ENCODE assay signal across 8 cellular contexts in the genomic region with DNA sequence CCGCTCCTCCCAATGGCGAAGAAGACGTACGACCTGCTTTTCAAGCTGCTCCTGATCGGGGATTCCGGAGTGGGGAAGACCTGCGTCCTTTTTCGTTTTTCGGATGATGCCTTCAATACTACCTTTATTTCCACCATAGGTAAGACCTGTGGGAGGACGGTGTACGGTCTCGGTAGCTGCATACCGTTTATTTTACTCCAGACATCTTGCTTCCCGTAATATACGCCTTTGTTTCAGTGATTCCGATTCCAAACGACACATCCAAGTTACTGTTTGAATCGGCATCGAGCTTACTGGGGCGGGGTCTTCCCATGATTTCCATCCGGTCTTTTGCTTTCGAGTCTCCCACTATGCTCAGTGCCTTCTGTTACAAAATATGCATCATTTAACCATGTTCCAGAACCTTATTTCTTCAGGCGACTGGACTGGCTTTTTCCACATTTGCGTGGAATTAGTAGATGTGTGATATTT. TPM values are rescaled to one million over a fixed set of nuclear protein-coding genes. Genes with fewer than 3 reads are reported as not detected.
A peak's percentile ranks its signal among the peaks of the same experiment; 100 is the strongest.
DNase-seq lines count a peak whose midpoint lies in the region; ATAC-seq lines count a peak whose summit lies in the region.

No MANE protein-coding gene starts in this region.

- H3K9me3 ChIP-seq in iPS-18a (ENCODE audit: control insufficient read depth, low read depth, low read length), result no peaks in the 10 kb centered on the region

- H3K9ac ChIP-seq in iPS-18a (ENCODE audit: low read length), result peak overlapping the region; percentile 94

- H3K27ac Mint-ChIP-seq in activated T-helper 17 cell treated with anti-CD3 and anti-CD28 coated beads, Interleukin-2, amount 50 U/mL, for 72 hours, result peak overlapping the region; percentile 85
- peak overlapping the region; percentile 97 for H3K27ac Mint-ChIP-seq in stimulated activated naive B cell treated with anti-CD40 and anti-IgM and Interleukin-4, amounts not matched to agents 10 μg/mL and 1 μg/mL and 100 μg/mL, for 72 hours

- H3K27me3 Mint-ChIP-seq in activated T-helper 17 cell treated with anti-CD3 and anti-CD28 coated beads, Interleukin-2, amount 50 U/mL, for 72 hours, result no peaks in the 10 kb centered on the region
- H3K27me3 Mint-ChIP-seq in stimulated activated naive B cell treated with anti-CD40 and anti-IgM and Interleukin-4, amounts not matched to agents 10 μg/mL and 1 μg/mL and 100 μg/mL, for 72 hours, result no peaks in the 10 kb centered on the region

- H3K4me1 Mint-ChIP-seq in activated T-helper 17 cell treated with anti-CD3 and anti-CD28 coated beads, Interleukin-2, amount 50 U/mL, for 72 hours, result peaks cover 11% of the 10 kb centered on the region
- H3K4me1 Mint-ChIP-seq in stimulated activated naive B cell treated with anti-CD40 and anti-IgM and Interleukin-4, amounts not matched to agents 10 μg/mL and 1 μg/mL and 100 μg/mL, for 72 hours, result peaks cover 16 to 44% of the 10 kb centered on the region in 2 donors

- H3K27me3 ChIP-seq in iPS-18a (ENCODE audit: control insufficient read depth, insufficient read depth, low read length), result no peaks in the 10 kb centered on the region

- ATAC-seq in HG03175 (IDR thresholded peaks at IDR 0.05; ENCODE audit: unreplicated experiment) (peak; percentile 0), GM18907 (IDR thresholded peaks at IDR 0.05; ENCODE audit: unreplicated experiment) (no peak)
- ATAC-seq in activated T-helper 17 cell treated with anti-CD3 and anti-CD28 coated beads, Interleukin-2, amount 50 U/mL, for 72 hours (replicated peaks), result no peak
- ATAC-seq in stimulated activated naive B cell treated with anti-CD40 and anti-IgM and Interleukin-4, amounts not matched to agents 10 μg/mL and 1 μg/mL and 100 μg/mL, for 72 hours (replicated peaks), result peak; percentile 0 to 3

- peaks cover 3% of the 10 kb centered on the region for H3K36me3 ChIP-seq in iPS-18a (ENCODE audit: control insufficient read depth, low read depth, low read length)

- DNase-seq in Ammon's horn (ENCODE audit: low spot score), result peak; percentile 16
- DNase-seq in stimulated activated naive B cell treated with anti-CD40 and anti-IgM and Interleukin-4, amounts not matched to agents 10 μg/mL and 1 μg/mL and 100 μg/mL, for 72 hours, result no peak
- DNase-seq in H4 (ENCODE audit: low spot score), result no peak
- no peak for DNase-seq in ureter (ENCODE audit: low spot score)

- peaks cover 10% of the 10 kb centered on the region for H3K4me1 ChIP-seq in iPS-18a (ENCODE audit: control insufficient read depth, low read depth, low read length)

- H3K27ac ChIP-seq in iPS-18a (ENCODE audit: low read length), result peak overlapping the region; percentile 91

- H3K36me3 Mint-ChIP-seq in activated T-helper 17 cell treated with anti-CD3 and anti-CD28 coated beads, Interleukin-2, amount 50 U/mL, for 72 hours (ENCODE audit: low read depth), result peaks cover 51% of the 10 kb centered on the region
- H3K36me3 Mint-ChIP-seq in stimulated activated naive B cell treated with anti-CD40 and anti-IgM and Interleukin-4, amounts not matched to agents 10 μg/mL and 1 μg/mL and 100 μg/mL, for 72 hours, result peaks cover 12 to 23% of the 10 kb centered on the region in 2 donors

- H3K4me3 ChIP-seq in iPS-18a (ENCODE audit: low read length), result peak overlapping the region; percentile 99

- no peaks in the 10 kb centered on the region for H3K9me3 Mint-ChIP-seq in activated T-helper 17 cell treated with anti-CD3 and anti-CD28 coated beads, Interleukin-2, amount 50 U/mL, for 72 hours
- H3K9me3 Mint-ChIP-seq in stimulated activated naive B cell treated with anti-CD40 and anti-IgM and Interleukin-4, amounts not matched to agents 10 μg/mL and 1 μg/mL and 100 μg/mL, for 72 hours, result no peaks in the 10 kb centered on the region

- H3K4me3 Mint-ChIP-seq in activated T-helper 17 cell treated with anti-CD3 and anti-CD28 coated beads, Interleukin-2, amount 50 U/mL, for 72 hours, result peak overlapping the region; percentile 90
- H3K4me3 Mint-ChIP-seq in stimulated activated naive B cell treated with anti-CD40 and anti-IgM and Interleukin-4, amounts not matched to agents 10 μg/mL and 1 μg/mL and 100 μg/mL, for 72 hours, result peak overlapping the region; percentile 93 to 97

RNA-seq across cellular contexts. Expression of a gene that starts 0.7 kb away (rescaled TPM):
- 100 to 1,000 TPM in 1 of 2 donors, 10 to 100 TPM in 1; 68.5 to 107 TPM for total RNA-seq in activated T-helper 17 cell treated with anti-CD3 and anti-CD28 coated beads, Interleukin-2, amount 50 U/mL, for 72 hours
- 42.6 and 61.1 TPM in 2 replicates for total RNA-seq in H4 (2014; rRNA removed; shearing (Covaris generic))
- total RNA-seq in ureter, result 180 TPM

RNA-seq across cellular contexts. Expression of a gene that starts 52.3 kb away (rescaled TPM):
- total RNA-seq in activated T-helper 17 cell treated with anti-CD3 and anti-CD28 coated beads, Interleukin-2, amount 50 U/mL, for 72 hours, result 1 to 10 TPM; 3.0 to 3.4 TPM
- total RNA-seq in H4 (2014; rRNA removed; shearing (Covaris generic)), result 3.5 and 3.7 TPM in 2 replicates
- 4.1 TPM for total RNA-seq in ureter

Comparison
In these comparisons a context has a peak if more than half of its experiments do, and no peak if none do; other contexts are left out.
1. ATAC-seq: peak in HG03175 (single experiment) and stimulated activated naive B cell treated with anti-CD40 and anti-IgM and Interleukin-4, amounts not matched to agents 10 μg/mL and 1 μg/mL and 100 μg/mL, for 72 hours (2 of 2); none in activated T-helper 17 cell treated with anti-CD3 and anti-CD28 coated beads, Interleukin-2, amount 50 U/mL, for 72 hours (single experiment) and GM18907 (single experiment).